8 cellular contexts compared by ENCODE assay signal in the genomic region with DNA sequence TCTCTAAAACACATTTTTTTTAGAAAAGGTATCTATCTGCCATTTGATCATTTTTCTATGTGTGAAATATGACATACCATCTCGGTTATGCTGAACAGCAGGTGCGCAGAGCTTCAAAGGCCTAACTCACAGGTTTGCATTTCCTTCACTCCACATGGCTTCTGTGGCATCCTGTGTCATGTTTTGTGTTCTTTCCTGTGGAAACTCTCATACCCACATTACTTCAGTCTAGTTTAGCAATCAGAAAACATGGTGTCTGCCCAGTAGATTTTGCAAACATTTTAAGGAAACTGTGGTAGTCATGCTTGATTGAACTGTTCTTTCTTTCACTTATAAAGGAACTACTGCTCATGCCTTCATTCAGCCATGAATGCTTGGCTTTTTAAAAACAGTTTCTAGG. TPM values are rescaled to one million over a fixed set of nuclear protein-coding genes. Genes with fewer than 3 reads are reported as not detected.
DNase-seq lines count a peak whose midpoint lies in the region; ATAC-seq and TF ChIP-seq lines count a peak whose summit lies in the region.

No MANE protein-coding gene starts in this region.

- no peaks in the 10 kb centered on the region for H3K4me1 ChIP-seq in smooth muscle cell (ENCODE audit: low read depth)

- no peak for TF ChIP-seq CTCF in smooth muscle cell (IDR thresholded peaks at IDR 0.05; ENCODE audit: borderline replicate concordance, insufficient read depth, poor library complexity, severe bottlenecking)

- no peaks in the 10 kb centered on the region for H4K20me1 ChIP-seq in smooth muscle cell (ENCODE audit: low read depth)

- no peaks in the 10 kb centered on the region for H3K36me3 ChIP-seq in smooth muscle cell (ENCODE audit: low read depth)

- DNase-seq in MV-4-11 (lab: John Stamatoyannopoulos, UW) (peak; percentile 83), NCI-H748 treated with DMSO at 0.1 percent for 48 hours (lab: John Stamatoyannopoulos, UW) (no peak), smooth muscle cell (lab: John Stamatoyannopoulos, UW; ENCODE audit: unreplicated experiment) (no peak), D341Med (ENCODE audit: low spot score) (no peak)
- DNase-seq in activated naive CD4-positive, alpha-beta T cell treated with Interleukin-2 at 50 U/mL for 16 hours: peak; percentile 51
- DNase-seq in stimulated activated CD4-positive, alpha-beta T cell treated with anti-CD3 and anti-CD28 coated beads, Interleukin-2, amount 100 ng/mL, for 48 hours: peak; percentile 30 to 37

- H3K27me3 ChIP-seq in smooth muscle cell (ENCODE audit: low read depth): no peaks in the 10 kb centered on the region

- peak; percentile 68 for ATAC-seq in GM18499 (IDR thresholded peaks at IDR 0.05; ENCODE audit: insufficient read depth, unreplicated experiment)
- ATAC-seq in GM21737 (IDR thresholded peaks at IDR 0.05; ENCODE audit: unreplicated experiment): peak; percentile 88

- no peak overlapping the region for H3K4me3 ChIP-seq in smooth muscle cell

- no peaks in the 10 kb centered on the region for H3K9me3 ChIP-seq in smooth muscle cell (replicated peaks; ENCODE audit: low read depth)

- no peak overlapping the region for H3K9ac ChIP-seq in smooth muscle cell (ENCODE audit: low read depth)

- H3K27ac ChIP-seq in smooth muscle cell (ENCODE audit: low read depth): no peak overlapping the region

- H3K4me2 ChIP-seq in smooth muscle cell: no peak overlapping the region

- WGBS in smooth muscle cell (ENCODE audit: low lambda C conversion rate): 93% methylated on average over 2 of the region's 2 CpGs

- no peak overlapping the region for H2AFZ ChIP-seq in smooth muscle cell (ENCODE audit: low read depth)

- H3F3A ChIP-seq in smooth muscle cell (ENCODE audit: low read depth): no peaks in the 10 kb centered on the region

- no peaks in the 10 kb centered on the region for H3K79me2 ChIP-seq in smooth muscle cell (ENCODE audit: low read depth)

RNA-seq across cellular contexts. Expression of gene ARAP2, which starts 11.3 kb away (rescaled TPM):
- total RNA-seq in smooth muscle cell: 12.6 and 17.9 TPM in 2 replicates
- polyA plus RNA-seq in smooth muscle cell: 1.2 and 3.5 TPM in 2 replicates

RNA-seq across cellular contexts. Expression of gene DTHD1, which starts 25.8 kb away (rescaled TPM):
- not detected in 2 replicates for total RNA-seq in smooth muscle cell
- not detected in 2 replicates for polyA plus RNA-seq in smooth muscle cell

Comparison
In these comparisons a context has a peak if more than half of its experiments do, and no peak if none do; other contexts are left out.
1. DNase-seq: peak in MV-4-11 (single experiment), activated naive CD4-positive, alpha-beta T cell treated with Interleukin-2 at 50 U/mL for 16 hours (single experiment) and stimulated activated CD4-positive, alpha-beta T cell treated with anti-CD3 and anti-CD28 coated beads, Interleukin-2, amount 100 ng/mL, for 48 hours (2 of 2); none in NCI-H748 treated with DMSO at 0.1 percent for 48 hours (single experiment), smooth muscle cell (single experiment) and D341Med (single experiment).